In genomic region chr15:78299302-78300102, GRCh38 we compare ENCODE assay signal across 8 cellular contexts. TPM values are rescaled to one million over a fixed set of nuclear protein-coding genes. Genes with fewer than 3 reads are reported as not detected.
DNase-seq lines count a peak whose midpoint lies in the region; ATAC-seq, FAIRE-seq and TF ChIP-seq lines count a peak whose summit lies in the region.

Gene SKIC8, minus strand, starts transcription at chr15:78299609. Its CDS starts 3,923 bp downstream, at chr15:78295686.

- FAIRE-seq in HTR-8/SVneo (lab: Jason Lieb, UNC) (peak; percentile 89), H1 (lab: Jason Lieb, UNC) (no peak)

- peak within 1 kb of the TSS; percentile 98 for H3K27ac Mint-ChIP-seq in Caco-2 (ENCODE audit: unreplicated experiment)

- peaks cover 7% of the 10 kb centered on the region for H3K36me3 Mint-ChIP-seq in Caco-2 (ENCODE audit: insufficient read depth, unreplicated experiment)

- intact Hi-C loops in Caco-2 (cut with micrococcal nuclease; ENCODE audit: unreplicated experiment), result no loop called here

- 5% methylated on average over 49 of the region's 49 CpGs; no CpG with 5 or more reads in 1 of the 2 experiments for WGBS in H1 (ENCODE audit: extremely low coverage in 1 of 2, insufficient coverage in 1 of 2, insufficient read length in 1 of 2, insufficient replicate concordance in 2 of 2, low coverage in 1 of 2, low lambda C conversion rate in 2 of 2, missing lambda C conversion rate in 1 of 2), 2 experiments
- WGBS in mesendoderm (ENCODE audit: extremely low coverage, insufficient coverage, low lambda C conversion rate), result no CpG with 5 or more reads among the region's 49 CpGs

- H3K18ac ChIP-seq in H1 (ENCODE audit: extremely low read depth, low read length) (no peak within 1 kb of the TSS), mesendoderm (ENCODE audit: low read length) (no peak within 1 kb of the TSS)

- H3K36me3 ChIP-seq in Caco-2 (ENCODE audit: control insufficient read depth, insufficient read depth, low read length) (no peaks in the 10 kb centered on the region), H1 (ENCODE audit: control insufficient read depth in 2 of 4, insufficient read depth in 4 of 4, low read length in 3 of 4) (no peaks in the 10 kb centered on the region), mesendoderm (ENCODE audit: control insufficient read depth, insufficient read depth, low read length) (no peaks in the 10 kb centered on the region)

- TF ChIP-seq POLR2A in H1 (IDR thresholded peaks at IDR 0.05; ENCODE audit: control extremely low read depth in 1 of 2, low read depth in 2 of 2, low read length in 2 of 2), result peak; percentile 73 to 92

- H3K9me3 ChIP-seq in Caco-2 (no peaks in the 10 kb centered on the region), H1 (ENCODE audit: insufficient read depth in 2 of 2, low read depth in 1 of 2, low read length in 1 of 2) (no peaks in the 10 kb centered on the region)

- H3K79me2 ChIP-seq in H1 (ENCODE audit: control insufficient read depth in 1 of 2, insufficient read depth in 2 of 2, low read length in 2 of 2) (peaks cover 3 to 19% of the 10 kb centered on the region in 2 experiments; a peak in 3 of 4 replicates), mesendoderm (ENCODE audit: control insufficient read depth, insufficient read depth, low read length) (peaks cover 8% of the 10 kb centered on the region)

- H2AK5ac ChIP-seq in H1 (ENCODE audit: low read depth, low read length) (0 out of 2 replicates have a peak within 1 kb of the TSS, but pooled peaks have one; percentile 93), mesendoderm (ENCODE audit: low read length) (no peak within 1 kb of the TSS)

- no peaks in the 10 kb centered on the region for H3K27me3 Mint-ChIP-seq in Caco-2 (ENCODE audit: insufficient read depth, unreplicated experiment)

- TF ChIP-seq EP300 in H1 (IDR thresholded peaks at IDR 0.05; ENCODE audit: borderline replicate concordance in 1 of 2, low read depth in 2 of 2, low read length in 2 of 2), result no peak

- H2BK12ac ChIP-seq in H1 (ENCODE audit: low read depth, low read length), result no peak within 1 kb of the TSS

- H3K4me3 ChIP-seq in Caco-2 (ENCODE audit: low read depth, low read length) (peak within 1 kb of the TSS; percentile 86), H1 (ENCODE audit: extremely low read depth in 1 of 4, insufficient read depth in 2 of 4, low read depth in 3 of 4, low read length in 4 of 4) (peak within 1 kb of the TSS; percentile 81 to 97 (median 86)), mesendoderm (ENCODE audit: low read length) (peak within 1 kb of the TSS; percentile 96)

- CTCF ChIA-PET in Caco-2 (lab: Charles Lee), result interaction anchor here (0.6 to 1.3 kb wide), 11 partner anchors 43 to 538 kb away, joined by 3 to 9 read pairs (median 4); partner anchors contain the start of gene IREB2
- CTCF ChIA-PET in H1 (lab: Charles Lee; ENCODE audit: partially characterized antibody), result interaction anchor here (0.6 to 1.3 kb wide), 12 partner anchors 10 to 320 kb away, joined by 3 to 7 read pairs (median 3); no protein-coding TSS in a partner anchor

- ATAC-seq in GM21367 (IDR thresholded peaks at IDR 0.05; ENCODE audit: unreplicated experiment), result peak; percentile 65

- H3K4me1 ChIP-seq in Caco-2 (0 out of 2 replicates have a peak, but pooled peaks cover 4% of the 10 kb centered on the region), H1 (replicated peaks in 1 of 4; ENCODE audit: control insufficient read depth in 3 of 4, insufficient read depth in 4 of 4, low read length in 3 of 4) (peaks cover 0 to 2% (median 0%) of the 10 kb centered on the region in 4 experiments; a peak in 2 of 7 replicates), mesendoderm (ENCODE audit: control insufficient read depth, low read depth, low read length) (peaks cover 2% of the 10 kb centered on the region)

- H3K23me2 ChIP-seq in H1 (ENCODE audit: low read depth, low read length), result peaks cover 6% of the 10 kb centered on the region; the same call in 1 of the 2 replicates

- H3K23ac ChIP-seq in H1 (ENCODE audit: insufficient read length) (no peak within 1 kb of the TSS), mesendoderm (ENCODE audit: low read length) (no peak within 1 kb of the TSS)

- no peak within 1 kb of the TSS for H2BK20ac ChIP-seq in H1 (ENCODE audit: low read length)

- peak within 1 kb of the TSS; percentile 88 to 94 for H3K4me2 ChIP-seq in H1 (ENCODE audit: insufficient read depth in 1 of 2, low read depth in 2 of 2, low read length in 2 of 2)
- peak within 1 kb of the TSS; percentile 94 for H3K4me2 ChIP-seq in mesendoderm (ENCODE audit: low read length)

- H3K27ac ChIP-seq in H1 (ENCODE audit: low read depth, low read length), result peak within 1 kb of the TSS; percentile 54; the same call in 1 of the 2 replicates
- no peak within 1 kb of the TSS for H3K27ac ChIP-seq in mesendoderm (ENCODE audit: low read depth, low read length)

- H4K91ac ChIP-seq in H1 (replicated peaks; ENCODE audit: insufficient read length, low read length), result no peak within 1 kb of the TSS

- H3K27me3 ChIP-seq in Caco-2 (replicated peaks; ENCODE audit: control insufficient read depth, insufficient read depth, low read length) (no peaks in the 10 kb centered on the region), H1 (replicated peaks in 1 of 4; ENCODE audit: control insufficient read depth in 3 of 4, extremely low read depth in 1 of 4, insufficient read depth in 3 of 4, low read length in 3 of 4) (peaks cover 0 to 4% (median 0%) of the 10 kb centered on the region in 4 experiments; a peak in 2 of 7 replicates), mesendoderm (ENCODE audit: insufficient read depth, low read length, poor library complexity) (no peaks in the 10 kb centered on the region)

- DNase-seq in Caco-2, result peak; percentile 94
- DNase-seq in HTR-8/SVneo (ENCODE audit: insufficient read length, low spot score), result peak; percentile 91
- peak; percentile 97 for DNase-seq in NOMO-1 treated with dmso at 0.1 percent for 144 hours (lab: John Stamatoyannopoulos, UW; ENCODE audit: unreplicated experiment)
- DNase-seq in activated CD8-positive, alpha-beta memory T cell treated with anti-CD3 and anti-CD28 coated beads for 4 hours (ENCODE audit: low read depth in 2 of 2), result peak; percentile 72 to 74
- DNase-seq in H1 (ENCODE audit: low read depth in 1 of 2, low spot score in 2 of 2), result peak; percentile 78 to 95
- DNase-seq in mesendoderm, result peak; percentile 97
- DNase-seq in stimulated activated CD8-positive, alpha-beta memory T cell treated with anti-CD3 and anti-CD28 coated beads, Interleukin-12 subunit alpha, Interleukin-12 subunit beta, amount 100 ng/mL, for 4 hours (ENCODE audit: low read depth), result peak; percentile 85

- H3K79me1 ChIP-seq in H1 (ENCODE audit: low read depth, low read length) (peaks cover 7% of the 10 kb centered on the region), mesendoderm (ENCODE audit: low read length) (peaks cover 11% of the 10 kb centered on the region)

- H3K4me3 Mint-ChIP-seq in Caco-2 (ENCODE audit: unreplicated experiment), result peak within 1 kb of the TSS; percentile 100

- no peaks in the 10 kb centered on the region for H3K4me1 Mint-ChIP-seq in Caco-2 (ENCODE audit: low read depth, unreplicated experiment)

- no peak within 1 kb of the TSS for H3K14ac ChIP-seq in H1 (ENCODE audit: insufficient read length)

- POLR2A ChIA-PET in Caco-2 (lab: Charles Lee) (interaction anchor here (0.6 to 1.3 kb wide), 21 partner anchors 11 to 1964 kb away, joined by 3 to 11 read pairs (median 3); partner anchors contain the start of genes CHRNA5, HYKK, IDH3A and IREB2), H1 (lab: Charles Lee; ENCODE audit: partially characterized antibody) (interaction anchor here (0.6 to 1.9 kb wide), 22 partner anchors 8 to 266 kb away, joined by 3 to 8 read pairs (median 4); partner anchors contain the start of genes CHRNA5, CRABP1, DNAJA4 and IREB2)

- H4K8ac ChIP-seq in H1 (ENCODE audit: extremely low read depth, insufficient read depth, low read length), result peak within 1 kb of the TSS; percentile 93
- no peak within 1 kb of the TSS for H4K8ac ChIP-seq in mesendoderm (ENCODE audit: low read depth, low read length)

- H4K5ac ChIP-seq in H1 (ENCODE audit: insufficient read length, low read depth, low read length), result peak within 1 kb of the TSS; percentile 78
- H4K5ac ChIP-seq in mesendoderm (ENCODE audit: low read length), result no peak within 1 kb of the TSS

- TF ChIP-seq CTCF in Caco-2 (IDR thresholded peaks at IDR 0.05; ENCODE audit: insufficient read depth in 1 of 2, low read depth in 1 of 2, low read length in 1 of 2, severe bottlenecking in 1 of 2, unreplicated experiment in 1 of 2) (no peak), H1 (IDR thresholded peaks at IDR 0.05; ENCODE audit: control extremely low read depth in 1 of 3, insufficient read depth in 1 of 3, low read depth in 1 of 3, low read length in 3 of 3) (no peak)

- H3K4ac ChIP-seq in H1 (replicated peaks; ENCODE audit: insufficient read length, low read depth, low read length) (no peak within 1 kb of the TSS), mesendoderm (ENCODE audit: low read depth, low read length) (peak within 1 kb of the TSS; percentile 75)

- TSS peak; percentile 85 for BruUV-seq in Caco-2 (replicated peaks; lab: Mats Ljungman, UMichigan)

- H3K56ac ChIP-seq in H1 (replicated peaks; ENCODE audit: insufficient read length, low read depth, low read length) (peak within 1 kb of the TSS; percentile 73), mesendoderm (ENCODE audit: low read length) (peak within 1 kb of the TSS; percentile 91)

- H4K20me1 ChIP-seq in H1 (replicated peaks in 1 of 2; ENCODE audit: control insufficient read depth in 1 of 2, insufficient read depth in 2 of 2, low read length in 2 of 2), result peaks cover 0 to 2% of the 10 kb centered on the region in 2 experiments

- H2BK5ac ChIP-seq in H1 (ENCODE audit: low read depth, low read length), result peak within 1 kb of the TSS; percentile 49; the same call in 1 of the 2 replicates
- H2BK5ac ChIP-seq in mesendoderm (ENCODE audit: low read length), result no peak within 1 kb of the TSS

- no peaks in the 10 kb centered on the region for H3K9me3 Mint-ChIP-seq in Caco-2 (ENCODE audit: unreplicated experiment)

- peak within 1 kb of the TSS; percentile 71 to 92 (median 77) for H3K9ac ChIP-seq in H1 (replicated peaks in 1 of 4; ENCODE audit: extremely low read depth in 1 of 4, low read depth in 3 of 4, low read length in 3 of 4)
- H3K9ac ChIP-seq in mesendoderm (ENCODE audit: low read length), result peak within 1 kb of the TSS; percentile 94

- H2AFZ ChIP-seq in H1 (ENCODE audit: low read length), result peak within 1 kb of the TSS; percentile 59; the same call in 1 of the 2 replicates

- no peak for TF ChIP-seq RAD21 in H1 (IDR thresholded peaks at IDR 0.05 in 1 of 2, conservative IDR thresholded peaks at IDR 0.05 in 1 of 2; ENCODE audit: low read depth in 2 of 2, low read length in 2 of 2)

- H2BK15ac ChIP-seq in H1 (ENCODE audit: low read length), result no peak within 1 kb of the TSS
- no peak within 1 kb of the TSS for H2BK15ac ChIP-seq in mesendoderm (replicated peaks; ENCODE audit: low read depth)

- no peak within 1 kb of the TSS for H2BK120ac ChIP-seq in H1 (replicated peaks; ENCODE audit: low read depth, low read length)
- H2BK120ac ChIP-seq in mesendoderm (ENCODE audit: low read depth, low read length), result no peak within 1 kb of the TSS

RNA-seq across cellular contexts. Expression of gene SKIC8, which starts in this region (rescaled TPM):
- 45.7 and 51.5 TPM in 2 replicates for total RNA-seq in Caco-2 (2022)
- total RNA-seq in H1 (2021; fragmentation: NEBNext Ultra II Directional; extraction: Animal tissue kit (Norgen Biotek cat#: 25700)), result 44.2 and 44.7 TPM in 2 replicates
- 42.3 and 77.7 TPM in 2 replicates for polyA plus RNA-seq in H1 (2011; rRNA removed)
- 82.0 TPM for polyA plus RNA-seq in H1 (2011; cell fraction: cytosol; rRNA removed)
- 37.9 TPM for polyA plus RNA-seq in H1 (2011; cell fraction: nucleus; rRNA removed)
- 58.8 to 64.1 TPM (median 60.1 TPM) in 4 replicates for polyA plus RNA-seq in H1 (2012, experiment 1 of 2)
- 23.9 TPM for polyA plus RNA-seq in H1 (2012, experiment 2 of 2)
- 39.0 TPM for polyA plus RNA-seq in H1 (2013, experiment 1 of 2)
- 37.6 TPM for polyA plus RNA-seq in H1 (2013, experiment 2 of 2)
- polyA minus RNA-seq in H1 (2011; rRNA and poly(A)+ RNA removed), result 58.5 and 78.2 TPM in 2 replicates
- 44.5 TPM for polyA minus RNA-seq in H1 (2011; cell fraction: cytosol; rRNA and poly(A)+ RNA removed)
- polyA minus RNA-seq in H1 (2011; cell fraction: nucleus; rRNA and poly(A)+ RNA removed), result 22.7 TPM
- 38.2 TPM for polyA plus RNA-seq in mesendoderm (2013, experiment 1 of 2)
- polyA plus RNA-seq in mesendoderm (2013, experiment 2 of 2), result 37.3 TPM
